ENCODE assay signal across 13 cellular contexts in genomic region chr17:17779015-17779611, GRCh38. TPM values are rescaled to one million over a fixed set of nuclear protein-coding genes. Genes with fewer than 3 reads are reported as not detected.
A peak's percentile ranks its signal among the peaks of the same experiment; 100 is the strongest.
DNase-seq lines count a peak whose midpoint lies in the region; ATAC-seq and TF ChIP-seq lines count a peak whose summit lies in the region.
"Had no signal": no experiment of that assay in that cellular context is flagged by ENCODE, and none has a peak within 500 bp of the region (broad histone marks: within the 10 kb centered on the region; RNA-seq: fewer than 3 reads in every experiment).

No MANE protein-coding gene starts in this region.

- H3K36me3 ChIP-seq in RWPE2 (ENCODE audit: low read depth) (no peaks in the 10 kb centered on the region), testis (ENCODE audit: low read depth, missing control alignments) (no peaks in the 10 kb centered on the region)

- H3K4me3 ChIP-seq in RWPE2 (ENCODE audit: severe bottlenecking) (no peak overlapping the region), testis (no peak overlapping the region)

- H3K9me3 Mint-ChIP-seq in neural crest cell = no peaks in the 10 kb centered on the region
- H3K9me3 Mint-ChIP-seq: activated naive CD8-positive, alpha-beta T cell treated with anti-CD3 and anti-CD28 coated beads, Interleukin-2, amount 50 U/mL, for 24 hours; memory B cell had no signal

- intact Hi-C loops in testis (cut with DNase I; ENCODE audit: low total_unique reads) = no loop called here

- H3K9me3 ChIP-seq in RWPE2 (ENCODE audit: severe bottlenecking) (no peaks in the 10 kb centered on the region), testis (no peaks in the 10 kb centered on the region)

- ATAC-seq in RWPE2 (ENCODE audit: low read depth) (no peak), HG03175 (IDR thresholded peaks at IDR 0.05; ENCODE audit: unreplicated experiment) (no peak), GM18867 (IDR thresholded peaks at IDR 0.05; ENCODE audit: unreplicated experiment) (no peak)
- ATAC-seq: activated naive CD8-positive, alpha-beta T cell treated with anti-CD3 and anti-CD28 coated beads, Interleukin-2, amount 50 U/mL, for 24 hours had no signal

- no peak for TF ChIP-seq POLR2A in testis (IDR thresholded peaks at IDR 0.05)

- peak overlapping the region; percentile 75 for H3K27ac ChIP-seq in RWPE2 (ENCODE audit: poor library complexity, severe bottlenecking)
- peak overlapping the region; percentile 80 to 87 for H3K27ac ChIP-seq in testis
- H3K27ac ChIP-seq: C4-2B, VCaP had no signal

- no peak overlapping the region for H3K27ac Mint-ChIP-seq in neural crest cell (ENCODE audit: unreplicated experiment)
- H3K27ac Mint-ChIP-seq: activated naive CD8-positive, alpha-beta T cell treated with anti-CD3 and anti-CD28 coated beads, Interleukin-2, amount 50 U/mL, for 24 hours; memory B cell had no signal

- no peaks in the 10 kb centered on the region for H3K36me3 Mint-ChIP-seq in neural crest cell (ENCODE audit: low read depth)
- H3K36me3 Mint-ChIP-seq: memory B cell had no signal

- peak overlapping the region; percentile 56 for H3K4me3 Mint-ChIP-seq in neural crest cell
- H3K4me3 Mint-ChIP-seq: activated naive CD8-positive, alpha-beta T cell treated with anti-CD3 and anti-CD28 coated beads, Interleukin-2, amount 50 U/mL, for 24 hours; memory B cell had no signal

- peaks cover 49% of the 10 kb centered on the region for H3K4me1 Mint-ChIP-seq in neural crest cell

- H3K27me3 Mint-ChIP-seq in neural crest cell (ENCODE audit: low read depth) = peaks cover 4% of the 10 kb centered on the region

- peaks cover 25% of the 10 kb centered on the region for H3K4me1 ChIP-seq in RWPE2 (ENCODE audit: insufficient read depth, poor library complexity, severe bottlenecking)
- peaks cover 55% of the 10 kb centered on the region for H3K4me1 ChIP-seq in testis

- 52 to 57% methylated on average over 14 to 16 of the region's 16 CpGs for WGBS in testis, 2 donors

- no peak for DNase-seq in RWPE2 (ENCODE audit: low spot score)
- peak; percentile 45 for DNase-seq in globus pallidus (ENCODE audit: low spot score)
- DNase-seq in neural crest cell (ENCODE audit: low read depth, low spot score) = no peak
- peak; percentile 45 for DNase-seq in testis
- no peak for DNase-seq in NCI-H128 (lab: John Stamatoyannopoulos, UW; ENCODE audit: unreplicated experiment)
- no peak for DNase-seq in GM03348 (ENCODE audit: low spot score)
- DNase-seq: activated naive CD8-positive, alpha-beta T cell treated with anti-CD3 and anti-CD28 coated beads, Interleukin-2, amount 50 U/mL, for 24 hours; NCI-H2171 had no signal

- no peaks in the 10 kb centered on the region for H3K27me3 ChIP-seq in RWPE2 (ENCODE audit: insufficient read depth, poor library complexity, severe bottlenecking)
- no peaks in the 10 kb centered on the region for H3K27me3 ChIP-seq in testis

- TF ChIP-seq CTCF in RWPE2 (IDR thresholded peaks at IDR 0.05; ENCODE audit: poor library complexity, severe bottlenecking) (no peak), neural crest cell (conservative IDR thresholded peaks at IDR 0.05) (no peak), testis (IDR thresholded peaks at IDR 0.05) (no peak)

RNA-seq across cellular contexts. Expression of gene SREBF1, which starts 57.7 kb away (rescaled TPM):
- 128 and 132 TPM in 2 replicates for total RNA-seq in neural crest cell
- total RNA-seq in testis = 100 to 1,000 TPM; 239 to 256 TPM
- 142 TPM for polyA plus RNA-seq in testis (ENCODE audit: insufficient read depth, low read depth, low replicate concordance)

Comparison
In these comparisons a context has a peak if more than half of its experiments do, and no peak if none do; other contexts are left out.
1. DNase-seq: peak in globus pallidus (single experiment) and testis (single experiment); none in RWPE2 (single experiment), neural crest cell (single experiment), NCI-H128 (single experiment) and GM03348 (single experiment).